In genomic region chr18:11995445-11996189, GRCh38 we compare ENCODE assay signal across 7 cellular contexts. TPM values are rescaled to one million over a fixed set of nuclear protein-coding genes. Genes with fewer than 3 reads are reported as not detected.
DNase-seq lines count a peak whose midpoint lies in the region; ATAC-seq and TF ChIP-seq lines count a peak whose summit lies in the region.

No MANE protein-coding gene starts in this region.

- TF ChIP-seq CTCF in GM12874 (IDR thresholded peaks at IDR 0.05; ENCODE audit: insufficient read depth, low read depth, low read length) (peak; percentile 79), activated B cell treated with CpG ODN at 0.5 μM for 24 hours (IDR thresholded peaks at IDR 0.05) (no peak), choroid plexus epithelial cell (conservative IDR thresholded peaks at IDR 0.05; ENCODE audit: low read depth, low read length) (peak; percentile 84)

- no peak overlapping the region for H3K27ac Mint-ChIP-seq in activated B cell treated with CpG ODN at 0.5 μM for 24 hours

- H3K27me3 Mint-ChIP-seq in activated B cell treated with CpG ODN at 0.5 μM for 24 hours: no peaks in the 10 kb centered on the region

- CTCF ChIA-PET in activated B cell treated with CpG ODN at 0.5 μM for 24 hours (lab: Charles Lee): interaction anchor here (0.7 to 10.4 kb wide), 20 partner anchors 10 to 1144 kb away, joined by 3 to 236 read pairs (median 4); partner anchors contain the start of gene IMPA2

- POLR2A ChIA-PET in activated B cell treated with CpG ODN at 0.5 μM for 24 hours (lab: Charles Lee): interaction anchor here (0.5 to 2.6 kb wide), 4 partner anchors 15 to 140 kb away, joined by 3 to 11 read pairs (median 4); partner anchors contain the start of gene IMPA2

- peak overlapping the region; percentile 17 for H3K4me3 Mint-ChIP-seq in activated B cell treated with CpG ODN at 0.5 μM for 24 hours

- DNase-seq in NCI-H2081 treated with DMSO at 0.1 percent for 48 hours (lab: John Stamatoyannopoulos, UW) (peak; percentile 2), activated B cell treated with CpG ODN at 0.5 μM for 24 hours (peak; percentile 31), choroid plexus epithelial cell (ENCODE audit: low read depth) (peak; percentile 82), left kidney (ENCODE audit: low read depth, low spot score) (peak; percentile 84)
- peak; percentile 36 to 38 for DNase-seq in stimulated activated CD4-positive, alpha-beta T cell treated with anti-CD3 and anti-CD28 coated beads, Interleukin-2, amount 100 ng/mL, for 48 hours

- intact Hi-C loops in activated B cell treated with CpG ODN at 0.5 μM for 24 hours (cut with micrococcal nuclease): loop anchor here (1.0 kb wide), 3 partner anchors 44 to 262 kb away; no protein-coding TSS in a partner anchor

- ATAC-seq in HG02623 (IDR thresholded peaks at IDR 0.05; ENCODE audit: unreplicated experiment) (peak; percentile 78), activated B cell treated with CpG ODN at 0.5 μM for 24 hours (ENCODE audit: low read depth) (peak; percentile 94)

- no peak overlapping the region for H3K4me3 ChIP-seq in choroid plexus epithelial cell (ENCODE audit: low read depth, low read length)

- no peaks in the 10 kb centered on the region for H3K36me3 Mint-ChIP-seq in activated B cell treated with CpG ODN at 0.5 μM for 24 hours (ENCODE audit: low read depth)

- H3K4me1 Mint-ChIP-seq in activated B cell treated with CpG ODN at 0.5 μM for 24 hours: peaks cover 9% of the 10 kb centered on the region

- no peaks in the 10 kb centered on the region for H3K9me3 Mint-ChIP-seq in activated B cell treated with CpG ODN at 0.5 μM for 24 hours

RNA-seq across cellular contexts. Expression of gene IMPA2, which starts 14.3 kb away (rescaled TPM):
- total RNA-seq in activated B cell treated with CpG ODN at 0.5 μM for 24 hours: 5.8 and 7.5 TPM in 2 replicates

Comparison
In these comparisons a context has a peak if more than half of its experiments do, and no peak if none do; other contexts are left out.
1. DNase-seq: peak in every context shown above with its lines; median percentile 84 in left kidney; 82 in choroid plexus epithelial cell; 37 in stimulated activated CD4-positive, alpha-beta T cell treated with anti-CD3 and anti-CD28 coated beads, Interleukin-2, amount 100 ng/mL, for 48 hours; 31 in activated B cell treated with CpG ODN at 0.5 μM for 24 hours; 2 in NCI-H2081 treated with DMSO at 0.1 percent for 48 hours.